In the genomic region with DNA sequence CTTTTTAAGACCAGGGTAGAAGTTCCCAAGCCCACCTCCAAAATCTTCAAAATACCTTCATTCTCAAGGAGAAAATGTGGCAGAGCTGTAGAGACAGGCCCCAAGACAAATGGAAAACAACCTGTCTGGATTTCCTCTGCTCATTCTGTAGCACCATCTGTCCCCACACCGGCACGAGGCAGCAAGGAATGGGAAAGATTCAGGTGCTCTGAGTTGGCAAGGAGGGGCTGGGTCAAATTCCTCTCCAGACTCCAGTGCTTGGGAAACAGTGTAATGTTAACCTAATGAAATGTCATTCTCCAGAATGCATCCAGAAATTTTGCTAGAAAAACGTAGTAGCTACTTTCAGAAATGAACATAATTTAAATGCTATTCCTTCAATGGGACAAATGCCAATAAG, we compare ENCODE assay signal across 15 cellular contexts. TPM values are rescaled to one million over a fixed set of nuclear protein-coding genes. Genes with fewer than 3 reads are reported as not detected.
A peak's percentile ranks its signal among the peaks of the same experiment; 100 is the strongest.
DNase-seq lines count a peak whose midpoint lies in the region; ATAC-seq, FAIRE-seq and TF ChIP-seq lines count a peak whose summit lies in the region.
"Had no signal": no experiment of that assay in that cellular context is flagged by ENCODE, and none has a peak within 500 bp of the region (broad histone marks: within the 10 kb centered on the region; RNA-seq: fewer than 3 reads in every experiment).

No MANE protein-coding gene starts in this region.

- H3K36me3 ChIP-seq in hepatocyte (replicated peaks; ENCODE audit: insufficient read depth, low read depth) (peaks cover 14% of the 10 kb centered on the region), small intestine (ENCODE audit: control insufficient read depth in 2 of 2, insufficient read depth in 2 of 2, low read length in 2 of 2) (peaks cover 44 to 56% of the 10 kb centered on the region in 2 donors)

- H4K20me1 ChIP-seq in hepatocyte (ENCODE audit: insufficient read depth, poor library complexity, severe bottlenecking), result peaks cover 63% of the 10 kb centered on the region

- H3K9me3 ChIP-seq in hepatocyte (ENCODE audit: low read depth) (no peaks in the 10 kb centered on the region), small intestine (ENCODE audit: control insufficient read depth, low read depth) (no peaks in the 10 kb centered on the region)

- TF ChIP-seq CTCF in HFFc6 (IDR thresholded peaks at IDR 0.05) (no peak), hepatocyte (IDR thresholded peaks at IDR 0.05; ENCODE audit: poor library complexity) (no peak)

- H3K27me3 Mint-ChIP-seq in activated CD8-positive, alpha-beta memory T cell treated with anti-CD3 and anti-CD28 coated beads, Interleukin-2, amount 10 ng/mL, durations not matched to agents 7 days and 5 days, result no peaks in the 10 kb centered on the region
- no peaks in the 10 kb centered on the region; the same call in none of the 2 replicates for H3K27me3 Mint-ChIP-seq in HFFc6 (ENCODE audit: insufficient read depth)

- no peak overlapping the region for H3K4me3 Mint-ChIP-seq in activated CD8-positive, alpha-beta memory T cell treated with anti-CD3 and anti-CD28 coated beads, Interleukin-2, amount 10 ng/mL, durations not matched to agents 7 days and 5 days
- no peak overlapping the region for H3K4me3 Mint-ChIP-seq in HFFc6

- CTCF ChIA-PET in activated CD8-positive, alpha-beta memory T cell treated with anti-CD3 and anti-CD28 coated beads, Interleukin-2, amount 10 ng/mL, durations not matched to agents 7 days and 5 days (lab: Charles Lee), result interaction anchor here (1.5 kb wide), 1 partner anchor 469 kb away, joined by 3 read pairs; no protein-coding TSS in a partner anchor

- peaks cover 14% of the 10 kb centered on the region for H3K4me1 Mint-ChIP-seq in activated CD8-positive, alpha-beta memory T cell treated with anti-CD3 and anti-CD28 coated beads, Interleukin-2, amount 10 ng/mL, durations not matched to agents 7 days and 5 days
- peaks cover 8% of the 10 kb centered on the region for H3K4me1 Mint-ChIP-seq in HFFc6 (ENCODE audit: low read depth)

- H3K4me1 ChIP-seq in hepatocyte (ENCODE audit: insufficient read depth) (peaks cover 19% of the 10 kb centered on the region), small intestine (ENCODE audit: control insufficient read depth in 2 of 2, insufficient read depth in 1 of 2, low read depth in 1 of 2, low read length in 1 of 2) (peaks cover 10% of the 10 kb centered on the region in 2 donors)

- H3K27ac ChIP-seq in hepatocyte (peak overlapping the region; percentile 28), small intestine (ENCODE audit: low read depth in 1 of 2, low read length in 1 of 2) (peak overlapping the region; percentile 27)
- H3K27ac ChIP-seq: C4-2B had no signal

- no peak for FAIRE-seq in small intestine (lab: Jason Lieb, UNC)

- 65% methylated on average over 3 of the region's 3 CpGs for WGBS in hepatocyte (ENCODE audit: low lambda C conversion rate, missing lambda C conversion rate)
- WGBS in small intestine, 3 donors, result 22 to 67% (median 58%) methylated on average over 3 of the region's 3 CpGs

- no peak for ATAC-seq in activated CD8-positive, alpha-beta memory T cell treated with anti-CD3 and anti-CD28 coated beads, Interleukin-2, amount 10 ng/mL, durations not matched to agents 7 days and 5 days
- ATAC-seq in GM18511 (IDR thresholded peaks at IDR 0.05; ENCODE audit: unreplicated experiment) (no peak), GM21367 (IDR thresholded peaks at IDR 0.05; ENCODE audit: unreplicated experiment) (no peak)

- H2AFZ ChIP-seq in hepatocyte, result no peak overlapping the region

- DNase-seq in activated CD8-positive, alpha-beta memory T cell treated with anti-CD3 and anti-CD28 coated beads, Interleukin-2, amount 10 ng/mL, durations not matched to agents 7 days and 5 days, result no peak
- DNase-seq in activated CD8-positive, alpha-beta memory T cell treated with anti-CD3 and anti-CD28 coated beads for 24 hours, result no peak
- DNase-seq in HFFc6 (no peak), hepatocyte (ENCODE audit: low spot score) (no peak), small intestine (peak; percentile 66), AG20443 (ENCODE audit: low spot score) (no peak)
- DNase-seq: H7, NCI-H1092, NCI-H2081 treated with DMSO at 0.1 percent for 48 hours, NCI-H226, OCI-M1, SIG-M5 had no signal

- no peaks in the 10 kb centered on the region for H3K9me2 ChIP-seq in hepatocyte (replicated peaks; ENCODE audit: insufficient read depth)

- H3K79me2 ChIP-seq in hepatocyte, result peaks cover 77% of the 10 kb centered on the region

- H3K9me3 Mint-ChIP-seq in activated CD8-positive, alpha-beta memory T cell treated with anti-CD3 and anti-CD28 coated beads, Interleukin-2, amount 10 ng/mL, durations not matched to agents 7 days and 5 days (ENCODE audit: low read depth), result no peaks in the 10 kb centered on the region
- no peaks in the 10 kb centered on the region for H3K9me3 Mint-ChIP-seq in HFFc6

- H3K36me3 Mint-ChIP-seq in activated CD8-positive, alpha-beta memory T cell treated with anti-CD3 and anti-CD28 coated beads, Interleukin-2, amount 10 ng/mL, durations not matched to agents 7 days and 5 days, result peaks cover 76% of the 10 kb centered on the region
- peaks cover 67% of the 10 kb centered on the region for H3K36me3 Mint-ChIP-seq in HFFc6 (ENCODE audit: low read depth)

- H3K27me3 ChIP-seq in hepatocyte (no peaks in the 10 kb centered on the region), small intestine (ENCODE audit: control insufficient read depth in 2 of 2, insufficient read depth in 2 of 2, low read length in 2 of 2) (no peaks in the 10 kb centered on the region)

- H3K27ac Mint-ChIP-seq in activated CD8-positive, alpha-beta memory T cell treated with anti-CD3 and anti-CD28 coated beads, Interleukin-2, amount 10 ng/mL, durations not matched to agents 7 days and 5 days, result peak overlapping the region; percentile 2
- H3K27ac Mint-ChIP-seq in HFFc6, result peak overlapping the region; percentile 48; the same call in 1 of the 2 replicates

- H3K4me2 ChIP-seq in hepatocyte, result peak overlapping the region; percentile 2

- no peak overlapping the region for H3K4me3 ChIP-seq in hepatocyte
- no peak overlapping the region for H3K4me3 ChIP-seq in small intestine (ENCODE audit: low read depth in 1 of 2, low read length in 2 of 2)

RNA-seq across cellular contexts. Expression of a gene that starts 9.3 kb away (rescaled TPM):
- total RNA-seq in activated CD8-positive, alpha-beta memory T cell treated with anti-CD3 and anti-CD28 coated beads, Interleukin-2, amount 10 ng/mL, durations not matched to agents 7 days and 5 days, result 100 to 1,000 TPM; 183 to 211 TPM
- total RNA-seq in HFFc6 (2021; fragmentation: NEBNext Ultra II Directional; extraction: Animal tissue kit (Norgen Biotek cat#: 25700)), result 100 to 1,000 TPM; 322 to 352 (median 347) TPM
- total RNA-seq in hepatocyte, result 100 and 130 TPM in 2 replicates
- polyA plus RNA-seq in hepatocyte, result 71.5 and 82.3 TPM in 2 replicates
- 100 to 1,000 TPM in 1 of 3 donors, 10 to 100 TPM in 2; 67.5 to 121 (median 87.3) TPM for polyA plus RNA-seq in small intestine
